ENCODE assay signal across 12 cellular contexts in the genomic region with DNA sequence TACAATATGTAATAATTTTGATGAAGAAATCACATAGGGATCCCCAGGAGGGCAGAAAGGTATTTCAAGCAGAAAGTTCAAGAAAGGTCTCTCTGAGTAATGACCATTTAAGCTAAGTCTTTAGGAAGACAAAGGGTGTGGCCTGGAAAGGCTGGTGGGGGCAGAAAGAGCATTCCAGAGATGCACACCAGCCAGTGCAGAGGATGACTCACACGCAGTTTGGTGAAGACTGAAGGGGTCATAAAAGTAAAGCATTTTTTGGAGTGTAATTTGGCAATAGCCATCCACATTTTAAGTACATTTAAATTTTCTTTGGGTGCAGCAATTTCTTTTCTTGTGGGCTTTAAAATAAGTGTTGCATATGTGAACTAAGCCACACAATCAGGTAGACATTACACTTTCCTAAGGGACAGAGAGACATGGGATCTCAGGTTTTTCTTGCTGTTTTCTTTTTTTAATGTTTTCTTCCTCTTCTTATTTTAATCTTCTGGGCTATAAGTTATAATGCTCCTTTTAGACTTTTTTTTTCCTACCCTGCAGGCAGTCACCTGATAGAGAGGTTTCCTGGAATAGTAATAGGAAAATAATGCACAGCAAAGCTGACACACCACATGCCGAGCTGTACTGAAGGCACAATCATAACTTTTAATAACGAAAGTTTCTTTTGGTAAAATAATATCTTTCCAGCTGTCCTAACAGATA. TPM values are rescaled to one million over a fixed set of nuclear protein-coding genes. Genes with fewer than 3 reads are reported as not detected.
DNase-seq lines count a peak whose midpoint lies in the region; TF ChIP-seq lines count a peak whose summit lies in the region.
"Had no signal": no experiment of that assay in that cellular context is flagged by ENCODE, and none has a peak within 500 bp of the region (broad histone marks: within the 10 kb centered on the region; RNA-seq: fewer than 3 reads in every experiment).

No MANE protein-coding gene starts in this region.

- H3K27ac Mint-ChIP-seq in chondrocyte (ENCODE audit: unreplicated experiment) (peak overlapping the region; percentile 91), mesothelial cell of epicardium (peak overlapping the region; percentile 76)
- H3K27ac Mint-ChIP-seq in activated CD4-positive, alpha-beta memory T cell treated with anti-CD3 and anti-CD28 coated beads for 36 hours = no peak overlapping the region
- H3K27ac Mint-ChIP-seq: brain had no signal

- peaks cover 2% of the 10 kb centered on the region for H3K9me3 Mint-ChIP-seq in chondrocyte (ENCODE audit: low read depth)
- H3K9me3 Mint-ChIP-seq in mesothelial cell of epicardium = peaks cover 11% of the 10 kb centered on the region
- H3K9me3 Mint-ChIP-seq in activated CD4-positive, alpha-beta memory T cell treated with anti-CD3 and anti-CD28 coated beads for 36 hours = no peaks in the 10 kb centered on the region
- H3K9me3 Mint-ChIP-seq: brain had no signal

- no peaks in the 10 kb centered on the region; the same call in 1 of the 2 replicates for H3K9me3 ChIP-seq in MG63
- H3K9me3 ChIP-seq: upper lobe of right lung had no signal

- no peaks in the 10 kb centered on the region for H3K36me3 ChIP-seq in BJ (ENCODE audit: control insufficient read depth, insufficient read depth, low read length)
- H3K36me3 ChIP-seq in MG63 = no peaks in the 10 kb centered on the region
- H3K36me3 ChIP-seq: upper lobe of right lung had no signal

- intact Hi-C loops in activated CD4-positive, alpha-beta memory T cell treated with anti-CD3 and anti-CD28 coated beads for 36 hours (cut with micrococcal nuclease) = no loop called here

- H3K36me3 Mint-ChIP-seq in chondrocyte (ENCODE audit: low read depth) = no peaks in the 10 kb centered on the region
- no peaks in the 10 kb centered on the region for H3K36me3 Mint-ChIP-seq in mesothelial cell of epicardium
- H3K36me3 Mint-ChIP-seq in activated CD4-positive, alpha-beta memory T cell treated with anti-CD3 and anti-CD28 coated beads for 36 hours = no peaks in the 10 kb centered on the region
- H3K36me3 Mint-ChIP-seq: brain had no signal

- no peak overlapping the region for H3K4me3 ChIP-seq in BJ (ENCODE audit: low read depth, low read length)
- H3K4me3 ChIP-seq in MG63 = no peak overlapping the region
- H3K4me3 ChIP-seq: upper lobe of right lung had no signal

- TF ChIP-seq CTCF in BJ (IDR thresholded peaks at IDR 0.05; ENCODE audit: insufficient read depth, low read depth, low read length) (no peak), chondrocyte (IDR thresholded peaks at IDR 0.05) (no peak), mesothelial cell of epicardium (IDR thresholded peaks at IDR 0.05; ENCODE audit: unreplicated experiment) (no peak), GM10248 (IDR thresholded peaks at IDR 0.05; ENCODE audit: control extremely low read depth, extremely low read depth, low read depth, missing control alignments) (no peak)

- CTCF ChIA-PET in BJ (lab: Yijun Ruan, JAX) (interaction anchor here (0.6 kb wide), 1 partner anchor 28 kb away, joined by 3 read pairs; no protein-coding TSS in a partner anchor), GM10248 (lab: Yijun Ruan, JAX) (no interaction called here)
- CTCF ChIA-PET in activated CD4-positive, alpha-beta memory T cell treated with anti-CD3 and anti-CD28 coated beads for 36 hours (lab: Charles Lee) = no interaction called here

- H3K4me3 Mint-ChIP-seq in chondrocyte (ENCODE audit: unreplicated experiment) (peak overlapping the region; percentile 39), mesothelial cell of epicardium (no peak overlapping the region)
- no peak overlapping the region for H3K4me3 Mint-ChIP-seq in activated CD4-positive, alpha-beta memory T cell treated with anti-CD3 and anti-CD28 coated beads for 36 hours
- H3K4me3 Mint-ChIP-seq: brain had no signal

- H3K4me1 Mint-ChIP-seq in chondrocyte (ENCODE audit: low read depth) (peaks cover 46% of the 10 kb centered on the region), mesothelial cell of epicardium (peaks cover 17% of the 10 kb centered on the region)
- H3K4me1 Mint-ChIP-seq in activated CD4-positive, alpha-beta memory T cell treated with anti-CD3 and anti-CD28 coated beads for 36 hours (ENCODE audit: low read depth) = no peaks in the 10 kb centered on the region

- H3K27me3 Mint-ChIP-seq in chondrocyte (ENCODE audit: low read depth) (no peaks in the 10 kb centered on the region), mesothelial cell of epicardium (ENCODE audit: low read depth) (no peaks in the 10 kb centered on the region)
- no peaks in the 10 kb centered on the region for H3K27me3 Mint-ChIP-seq in activated CD4-positive, alpha-beta memory T cell treated with anti-CD3 and anti-CD28 coated beads for 36 hours
- H3K27me3 Mint-ChIP-seq: brain had no signal

- POLR2A ChIA-PET in BJ (lab: Charles Lee) (interaction anchor here (0.5 to 0.7 kb wide), 3 partner anchors 29 to 45 kb away, joined by 3 to 10 read pairs (median 3); no protein-coding TSS in a partner anchor), GM10248 (lab: Yijun Ruan, JAX) (no interaction called here)
- POLR2A ChIA-PET in activated CD4-positive, alpha-beta memory T cell treated with anti-CD3 and anti-CD28 coated beads for 36 hours (lab: Charles Lee) = no interaction called here

- DNase-seq in BJ (ENCODE audit: low read depth) = peak; percentile 80
- DNase-seq in MG63 = peak; percentile 94
- no peak for DNase-seq in chondrocyte (ENCODE audit: low spot score)
- no peak for DNase-seq in mesothelial cell of epicardium (ENCODE audit: low spot score in 2 of 2, unreplicated experiment in 2 of 2)
- DNase-seq in inferior parietal cortex (ENCODE audit: extremely low spot score) = no peak
- DNase-seq in stimulated activated CD4-positive, alpha-beta T cell treated with anti-CD3 and anti-CD28 coated beads, Interleukin-4, amount 100 ng/mL, for 24 hours = no peak
- DNase-seq in activated CD4-positive, alpha-beta memory T cell treated with anti-CD3 and anti-CD28 coated beads for 36 hours = no peak
- no peak for DNase-seq in GM10248 (ENCODE audit: extremely low spot score)
- DNase-seq: DMS79, left cardiac atrium, upper lobe of right lung had no signal

- H3K27me3 ChIP-seq in BJ (ENCODE audit: control insufficient read depth, insufficient read depth, low read length) (no peaks in the 10 kb centered on the region), MG63 (no peaks in the 10 kb centered on the region)
- H3K27me3 ChIP-seq: upper lobe of right lung had no signal

RNA-seq across cellular contexts. Expression of a gene that starts 49.5 kb away (rescaled TPM):
- polyA plus RNA-seq in BJ (2011; rRNA removed) = 18.5 and 31.4 TPM in 2 replicates
- polyA minus RNA-seq in BJ (2011; rRNA and poly(A)+ RNA removed) = 63.9 and 76.9 TPM in 2 replicates
- total RNA-seq in MG63 (2014; rRNA removed; shearing (Covaris generic); ENCODE audit: low replicate concordance) = 9.7 and 33.7 TPM in 2 replicates
- 63.3 to 69.9 TPM (median 67.0 TPM) in 3 replicates for total RNA-seq in chondrocyte
- total RNA-seq in mesothelial cell of epicardium = 87.4 to 93.7 TPM (median 90.0 TPM) in 3 replicates
- total RNA-seq in activated CD4-positive, alpha-beta memory T cell treated with anti-CD3 and anti-CD28 coated beads for 36 hours = 1 to 10 TPM; 1.8 to 2.2 TPM

Comparison
In these comparisons a context has a peak if more than half of its experiments do, and no peak if none do; other contexts are left out.
1. DNase-seq: peak in BJ (single experiment) and MG63 (single experiment); none in chondrocyte (single experiment), mesothelial cell of epicardium (0 of 2), inferior parietal cortex (single experiment), stimulated activated CD4-positive, alpha-beta T cell treated with anti-CD3 and anti-CD28 coated beads, Interleukin-4, amount 100 ng/mL, for 24 hours (single experiment), activated CD4-positive, alpha-beta memory T cell treated with anti-CD3 and anti-CD28 coated beads for 36 hours (single experiment) and GM10248 (single experiment).